Comparison of ENCODE assay signal across 9 cellular contexts in genomic region chr2:41736586-41736985, GRCh38.
A peak's percentile ranks its signal among the peaks of the same experiment; 100 is the strongest.
DNase-seq lines count a peak whose midpoint lies in the region; ATAC-seq and TF ChIP-seq lines count a peak whose summit lies in the region.
"Had no signal": no experiment of that assay in that cellular context is flagged by ENCODE, and none has a peak within 500 bp of the region (broad histone marks: within the 10 kb centered on the region; RNA-seq: fewer than 3 reads in every experiment).

No MANE protein-coding gene starts in this region.

- H3K9ac ChIP-seq in BLaER1 treated with 17β-estradiol and CSF1 and Interleukin-3, amounts not matched to agents 10 nM and 100 nM = no peak overlapping the region

- no peaks in the 10 kb centered on the region for H3K9me3 ChIP-seq in BLaER1 treated with 17β-estradiol and CSF1 and Interleukin-3, amounts not matched to agents 10 nM and 100 nM (replicated peaks in 1 of 11)

- H4K20me1 ChIP-seq in BLaER1 treated with 17β-estradiol and CSF1 and Interleukin-3, amounts not matched to agents 10 nM and 100 nM = no peaks in the 10 kb centered on the region

- peak overlapping the region in 5 of 11 experiments; percentile 23 to 66 (median 44); a peak in 10 of 22 replicates for H3K27ac ChIP-seq in BLaER1 treated with 17β-estradiol and CSF1 and Interleukin-3, amounts not matched to agents 10 nM and 100 nM
- peak overlapping the region in 1 of 2 donors; percentile 40 for H3K27ac ChIP-seq in coronary artery

- peaks cover 10 to 28% (median 18%) of the 10 kb centered on the region in 10 experiments; a peak in 18 of 20 replicates for H3K4me1 ChIP-seq in BLaER1 treated with 17β-estradiol and CSF1 and Interleukin-3, amounts not matched to agents 10 nM and 100 nM

- H3K4me2 ChIP-seq in BLaER1 treated with 17β-estradiol and CSF1 and Interleukin-3, amounts not matched to agents 10 nM and 100 nM = peak overlapping the region; percentile 0 to 80 (median 40); a peak in 14 of 22 replicates

- H3K9me3 Mint-ChIP-seq in T-helper 2 cell treated with Interferon-gamma antibody and Interleukin-4, amounts not matched to agents 5 μg/mL and 100 μg/mL, for 36 hours = no peaks in the 10 kb centered on the region

- TF ChIP-seq CTCF in coronary artery (IDR thresholded peaks at IDR 0.05) = no peak

- no peak overlapping the region for H3K4me3 Mint-ChIP-seq in T-helper 2 cell treated with Interferon-gamma antibody and Interleukin-4, amounts not matched to agents 5 μg/mL and 100 μg/mL, for 36 hours
- H3K4me3 Mint-ChIP-seq: naive thymus-derived CD8-positive, alpha-beta T cell had no signal

- no peak overlapping the region for H3K4me3 ChIP-seq in BLaER1 treated with 17β-estradiol and CSF1 and Interleukin-3, amounts not matched to agents 10 nM and 100 nM
- no peak overlapping the region for H3K4me3 ChIP-seq in coronary artery

- no peaks in the 10 kb centered on the region for H3K36me3 Mint-ChIP-seq in T-helper 2 cell treated with Interferon-gamma antibody and Interleukin-4, amounts not matched to agents 5 μg/mL and 100 μg/mL, for 36 hours (ENCODE audit: low read depth)

- no peak overlapping the region for H3K27ac Mint-ChIP-seq in T-helper 2 cell treated with Interferon-gamma antibody and Interleukin-4, amounts not matched to agents 5 μg/mL and 100 μg/mL, for 36 hours
- H3K27ac Mint-ChIP-seq: naive thymus-derived CD8-positive, alpha-beta T cell had no signal

- DNase-seq in NCI-H2196 (lab: John Stamatoyannopoulos, UW; ENCODE audit: unreplicated experiment) (peak; percentile 74), coronary artery (ENCODE audit: low spot score) (no peak), NCI-H2171 treated with DMSO at 0.1 percent for 48 hours (lab: John Stamatoyannopoulos, UW) (no peak), NCI-H69 (lab: John Stamatoyannopoulos, UW) (no peak)
- no peak for DNase-seq in T-helper 2 cell treated with Interferon-gamma antibody and Interleukin-4, amounts not matched to agents 5 μg/mL and 100 μg/mL, for 36 hours (ENCODE audit: low spot score)
- DNase-seq: naive thymus-derived CD8-positive, alpha-beta T cell had no signal

- no peaks in the 10 kb centered on the region for H3K27me3 Mint-ChIP-seq in T-helper 2 cell treated with Interferon-gamma antibody and Interleukin-4, amounts not matched to agents 5 μg/mL and 100 μg/mL, for 36 hours (ENCODE audit: low read depth)

- peak; percentile 44 for ATAC-seq in GM19397 (IDR thresholded peaks at IDR 0.05; ENCODE audit: unreplicated experiment)
- peak; percentile 14 for ATAC-seq in HG02938 (IDR thresholded peaks at IDR 0.05; ENCODE audit: unreplicated experiment)
- ATAC-seq: naive thymus-derived CD8-positive, alpha-beta T cell had no signal

- peaks cover 2% of the 10 kb centered on the region for H3K4me1 Mint-ChIP-seq in T-helper 2 cell treated with Interferon-gamma antibody and Interleukin-4, amounts not matched to agents 5 μg/mL and 100 μg/mL, for 36 hours (ENCODE audit: low read depth)
- H3K4me1 Mint-ChIP-seq: naive thymus-derived CD8-positive, alpha-beta T cell had no signal

- no peaks in the 10 kb centered on the region for H3K27me3 ChIP-seq in BLaER1 treated with 17β-estradiol and CSF1 and Interleukin-3, amounts not matched to agents 10 nM and 100 nM

- no peaks in the 10 kb centered on the region for H3K36me3 ChIP-seq in BLaER1 treated with 17β-estradiol and CSF1 and Interleukin-3, amounts not matched to agents 10 nM and 100 nM
